ENCODE assay signal across 1 cellular context in genomic region chr1:10031461-10031860, GRCh38.
TF ChIP-seq lines count a peak whose summit lies in the region.

No MANE protein-coding gene starts in this region.

TF ChIP-seq in SK-N-SH, 30 proteins besides CTCF, POLR2A, EP300 and RAD21:
- TF ChIP-seq PBX3 (IDR thresholded peaks at IDR 0.05) (peak; percentile 42; the same call in 1 of the 2 replicates), RXRA (IDR thresholded peaks at IDR 0.05; ENCODE audit: borderline replicate concordance, low read depth) (peak; percentile 41; the same call in 1 of the 2 replicates), CHD2 (IDR thresholded peaks at IDR 0.05; ENCODE audit: low read length, partially characterized antibody) (no peak), TCF12 (IDR thresholded peaks at IDR 0.05) (peak; percentile 33; the same call in 1 of the 2 replicates), NFIC (IDR thresholded peaks at IDR 0.05; ENCODE audit: borderline replicate concordance) (no peak), MEF2A (IDR thresholded peaks at IDR 0.05; ENCODE audit: borderline replicate concordance, low read depth) (peak; percentile 89), GABPA (IDR thresholded peaks at IDR 0.05; ENCODE audit: low read depth) (no peak), TEAD4 (IDR thresholded peaks at IDR 0.05; ENCODE audit: borderline replicate concordance, insufficient read depth) (0 out of 2 replicates have a peak, but pooled peaks have one; percentile 39), ZBTB33 (IDR thresholded peaks at IDR 0.05; ENCODE audit: borderline replicate concordance, low read depth) (no peak)
